ENCODE assay signal across 21 cellular contexts in genomic region chr22:42700901-42701300, GRCh38. TPM values are rescaled to one million over a fixed set of nuclear protein-coding genes. Genes with fewer than 3 reads are reported as not detected.
A peak's percentile ranks its signal among the peaks of the same experiment; 100 is the strongest.
DNase-seq lines count a peak whose midpoint lies in the region; ATAC-seq, FAIRE-seq and TF ChIP-seq lines count a peak whose summit lies in the region.
"Had no signal": no experiment of that assay in that cellular context is flagged by ENCODE, and none has a peak within 500 bp of the region (broad histone marks: within the 10 kb centered on the region; RNA-seq: fewer than 3 reads in every experiment).

No MANE protein-coding gene starts in this region.

- DNase-seq in GM12891 (ENCODE audit: insufficient read length, low spot score) (no peak), H7 (peak; percentile 11), kidney (peak; percentile 56), suprapubic skin (ENCODE audit: low spot score in 2 of 2) (no peak), mesenteric fat pad (ENCODE audit: low spot score) (no peak), WERI-Rb-1 (no peak)
- DNase-seq: ACHN; C1 segment of cervical spinal cord; CD8-positive, alpha-beta memory T cell; DMS79; H9; KG1; NCI-H1417 treated with DMSO at 0.1 percent for 48 hours; NCI-H187 treated with DMSO at 0.1 percent for 48 hours; NCI-H226; NCI-H524; PC-3; RPMI8226; SJCRH30 had no signal

- TF ChIP-seq CTCF in kidney (IDR thresholded peaks at IDR 0.05; ENCODE audit: borderline replicate concordance, extremely low read depth, insufficient read depth) (no peak), suprapubic skin (IDR thresholded peaks at IDR 0.05) (no peak), WERI-Rb-1 (IDR thresholded peaks at IDR 0.05; ENCODE audit: low read depth, low read length) (no peak)

- intact Hi-C loops in kidney (cut with DNase I) = no loop called here

- H3K4me1 ChIP-seq in kidney (ENCODE audit: control insufficient read depth in 1 of 2, insufficient read depth in 1 of 2, low read depth in 1 of 2, low read length in 2 of 2) (peaks cover 8 to 25% of the 10 kb centered on the region in 2 donors), suprapubic skin (peaks cover 46% of the 10 kb centered on the region)

- FAIRE-seq in GM12891 (lab: Jason Lieb, UNC) (peak; percentile 20), kidney (lab: Jason Lieb, UNC) (no peak)
- FAIRE-seq: D721Med had no signal

- no peak overlapping the region for H3K27ac ChIP-seq in kidney (ENCODE audit: low read depth in 2 of 2, low read length in 2 of 2)
- H3K27ac ChIP-seq in suprapubic skin = peak overlapping the region; percentile 25
- no peak overlapping the region for H3K27ac ChIP-seq in WERI-Rb-1
- H3K27ac ChIP-seq: SJCRH30 had no signal

- H3K36me3 ChIP-seq in H7 (replicated peaks; ENCODE audit: control insufficient read depth, insufficient read depth, low read length) (no peaks in the 10 kb centered on the region), kidney (ENCODE audit: control insufficient read depth in 1 of 2, insufficient read depth in 2 of 2, low read length in 2 of 2) (no peaks in the 10 kb centered on the region), suprapubic skin (no peaks in the 10 kb centered on the region), WERI-Rb-1 (no peaks in the 10 kb centered on the region)
- H3K36me3 ChIP-seq: SJCRH30 had no signal

- H3K27me3 ChIP-seq in H7 (ENCODE audit: control insufficient read depth, insufficient read depth, low read length) = no peaks in the 10 kb centered on the region
- H3K27me3 ChIP-seq in suprapubic skin = no peaks in the 10 kb centered on the region
- no peaks in the 10 kb centered on the region for H3K27me3 ChIP-seq in WERI-Rb-1 (ENCODE audit: insufficient read depth, low read depth, severe bottlenecking)
- H3K27me3 ChIP-seq: SJCRH30 had no signal

- no peak for TF ChIP-seq EP300 in suprapubic skin (IDR thresholded peaks at IDR 0.05)

- no peak overlapping the region for H3K4me3 ChIP-seq in H7 (ENCODE audit: insufficient read depth, low read depth, low read length)
- no peak overlapping the region for H3K4me3 ChIP-seq in kidney (ENCODE audit: low read length in 2 of 2)
- H3K4me3 ChIP-seq in suprapubic skin = no peak overlapping the region
- no peak overlapping the region for H3K4me3 ChIP-seq in WERI-Rb-1 (ENCODE audit: low read depth, low read length)
- H3K4me3 ChIP-seq: SJCRH30 had no signal

- H3K9ac ChIP-seq in kidney (ENCODE audit: low read length in 2 of 2) = no peak overlapping the region

- 85% methylated on average over 4 of the region's 6 CpGs for WGBS in suprapubic skin

- TF ChIP-seq POLR2A in GM12891 (IDR thresholded peaks at IDR 0.05; ENCODE audit: low read depth, low read length) (no peak), suprapubic skin (IDR thresholded peaks at IDR 0.05) (no peak)

- H3K9me3 ChIP-seq in kidney (ENCODE audit: control insufficient read depth in 1 of 2, low read length in 2 of 2) = no peaks in the 10 kb centered on the region
- H3K9me3 ChIP-seq in suprapubic skin = no peaks in the 10 kb centered on the region
- H3K9me3 ChIP-seq in WERI-Rb-1 (ENCODE audit: severe bottlenecking) = no peaks in the 10 kb centered on the region
- H3K9me3 ChIP-seq: SJCRH30 had no signal

- no peak for ATAC-seq in HG03039 (IDR thresholded peaks at IDR 0.05; ENCODE audit: unreplicated experiment)
- ATAC-seq: PC-3 had no signal

TF ChIP-seq in GM12891, 5 proteins besides CTCF, POLR2A, EP300 and RAD21:
- no peak for TF ChIP-seq SPI1 (IDR thresholded peaks at IDR 0.05; ENCODE audit: low read depth, low read length)
- no peak for TF ChIP-seq TAF1 (IDR thresholded peaks at IDR 0.05; ENCODE audit: low read depth, low read length)
- TF ChIP-seq PAX5 (IDR thresholded peaks at IDR 0.05; ENCODE audit: insufficient read depth, low read length, severe bottlenecking) = no peak
- no peak for TF ChIP-seq POLR2AphosphoS5 (IDR thresholded peaks at IDR 0.05; ENCODE audit: low read depth, low read length)
- no peak for TF ChIP-seq POU2F2 (IDR thresholded peaks at IDR 0.05; ENCODE audit: low read depth, low read length)

RNA-seq across cellular contexts. Expression of gene A4GALT, which starts 19.8 kb away (rescaled TPM):
- 11.9 TPM for polyA plus RNA-seq in GM12891 (2012; ENCODE audit: low read depth, missing spikeins)
- 7.6 and 9.6 TPM in 2 replicates for total RNA-seq in H7 (2014; rRNA removed; shearing (Covaris generic))
- 186 TPM for total RNA-seq in kidney
- 76.2 TPM for polyA plus RNA-seq in kidney (ENCODE audit: insufficient read depth, low read depth, low replicate concordance)
- total RNA-seq in suprapubic skin = 10 to 100 TPM in 2 of 4 donors, 1 to 10 TPM in 2; 6.7 to 11.6 (median 8.8) TPM
- total RNA-seq in mesenteric fat pad = 42.1 TPM
- total RNA-seq: CD8-positive, alpha-beta memory T cell had no signal
- polyA plus RNA-seq: CD8-positive, alpha-beta memory T cell had no signal

RNA-seq across cellular contexts. Expression of gene CYB5R3, which starts 51.7 kb away (rescaled TPM):
- polyA plus RNA-seq in GM12891 (2012; ENCODE audit: low read depth, missing spikeins) = 87.7 TPM
- total RNA-seq in H7 (2014; rRNA removed; shearing (Covaris generic)) = 75.6 and 86.8 TPM in 2 replicates
- 426 TPM for total RNA-seq in kidney
- 287 TPM for polyA plus RNA-seq in kidney (ENCODE audit: insufficient read depth, low read depth, low replicate concordance)
- total RNA-seq in suprapubic skin = 100 to 1,000 TPM; 107 to 159 (median 138) TPM
- total RNA-seq in mesenteric fat pad = 490 TPM

Comparison
In these comparisons a context has a peak if more than half of its experiments do, and no peak if none do; other contexts are left out.
1. DNase-seq: peak in H7 (single experiment) and kidney (single experiment); none in GM12891 (single experiment), suprapubic skin (0 of 2), mesenteric fat pad (single experiment) and WERI-Rb-1 (single experiment).